ENCODE assay signal across 31 cellular contexts in the genomic region with DNA sequence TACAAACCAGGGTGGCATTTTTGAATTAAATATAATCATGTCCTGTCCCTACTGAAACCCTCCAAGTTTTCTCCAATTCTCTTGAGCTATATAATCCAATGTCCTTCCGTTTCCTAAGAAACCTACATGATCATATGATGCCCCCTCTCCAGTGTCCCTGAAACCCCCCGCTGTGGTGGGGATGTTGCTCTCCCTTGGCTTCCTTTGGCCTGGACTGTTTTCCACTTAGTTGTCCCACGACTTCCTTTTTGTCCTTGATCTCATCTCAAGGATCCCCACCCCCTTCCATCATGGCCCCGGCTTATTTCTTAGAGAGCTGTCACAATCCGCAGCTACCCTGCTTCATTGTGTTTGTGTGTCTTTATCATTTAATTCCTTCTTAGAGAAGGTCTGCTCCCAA.
"Had no signal": no experiment of that assay in that cellular context is flagged by ENCODE, and none has a peak within 500 bp of the region (broad histone marks: within the 10 kb centered on the region; RNA-seq: fewer than 3 reads in every experiment).

No MANE protein-coding gene starts in this region.

- ATAC-seq: activated CD4-positive, CD25-positive, alpha-beta regulatory T cell treated with anti-CD3 and anti-CD28 coated beads, Interleukin-2, amount 50 U/mL, for 24 hours; activated naive CD4-positive, alpha-beta T cell treated with anti-CD3 and anti-CD28 coated beads, Interleukin-2, amount 50 U/mL, for 72 hours; activated T-cell treated with anti-CD3 and anti-CD28 coated beads, Interleukin-2, amount 50 U/mL, for 72 hours; esophagus mucosa; foreskin keratinocyte; gastrocnemius medialis; heart left ventricle; T-helper 17 cell had no signal

- H3K4me3 ChIP-seq: ascending aorta, breast epithelium, cardiac muscle cell, colonic mucosa, gastrocnemius medialis, heart left ventricle had no signal

- H3K4me3 Mint-ChIP-seq: activated B cell treated with CpG ODN at 0.5 μM for 24 hours; activated naive CD4-positive, alpha-beta T cell treated with anti-CD3 and anti-CD28 coated beads, Interleukin-2, amount 10 ng/mL, durations not matched to agents 7 days and 5 days; activated naive CD8-positive, alpha-beta T cell treated with anti-CD3 and anti-CD28 coated beads, Interleukin-2, amount 10 ng/mL, durations not matched to agents 7 days and 5 days; activated T-cell treated with anti-CD3 and anti-CD28 coated beads, Interleukin-2, amount 50 U/mL, for 24 hours; activated T-cell treated with anti-CD3 and anti-CD28 coated beads, Interleukin-2, amount 50 U/mL, for 72 hours; brain; T-helper 17 cell; T-helper 2 cell treated with Interferon-gamma antibody and Interleukin-4, amounts not matched to agents 5 μg/mL and 100 μg/mL, for 36 hours had no signal

- H3K36me3 Mint-ChIP-seq: activated naive CD4-positive, alpha-beta T cell treated with anti-CD3 and anti-CD28 coated beads, Interleukin-2, amount 10 ng/mL, durations not matched to agents 7 days and 5 days; activated naive CD4-positive, alpha-beta T cell treated with anti-CD3 and anti-CD28 coated beads, Interleukin-2, amount 50 U/mL, for 72 hours; activated naive CD8-positive, alpha-beta T cell treated with anti-CD3 and anti-CD28 coated beads, Interleukin-2, amount 10 ng/mL, durations not matched to agents 7 days and 5 days; brain had no signal

- DNase-seq: activated B cell treated with CpG ODN at 0.5 μM for 24 hours; activated CD4-positive, alpha-beta T cell treated with anti-CD3 and anti-CD28 coated beads for 48 hours; activated CD4-positive, alpha-beta T cell treated with anti-CD3 and anti-CD28 coated beads, Interleukin-2, amount 50 U/mL, for 1 hour; activated CD4-positive, alpha-beta T cell treated with anti-CD3 and anti-CD28 coated beads, Interleukin-2, amount 50 U/mL, for 48 hours; activated CD8-positive, alpha-beta memory T cell treated with anti-CD3 and anti-CD28 coated beads, Interleukin-2, amount 50 U/mL, for 48 hours; activated gamma-delta T cell; activated naive CD4-positive, alpha-beta T cell; activated naive CD4-positive, alpha-beta T cell treated with anti-CD3 and anti-CD28 coated beads, Interleukin-2, amount 10 ng/mL, durations not matched to agents 7 days and 5 days; activated naive CD8-positive, alpha-beta T cell treated with anti-CD3 and anti-CD28 coated beads, Interleukin-2, amount 10 ng/mL, durations not matched to agents 7 days and 5 days; activated T-cell treated with anti-CD3 and anti-CD28 coated beads for 4 hours; activated T-cell treated with anti-CD3 and anti-CD28 coated beads, Interleukin-2, amount 50 U/mL, for 24 hours; activated T-cell treated with anti-CD3 and anti-CD28 coated beads, Interleukin-2, amount 50 U/mL, for 72 hours; central memory CD4-positive, alpha-beta T cell; cerebellar nuclear complex; colonic mucosa; effector CD8-positive, alpha-beta T cell; foreskin keratinocyte; gastrocnemius medialis; heart left ventricle; T-helper 1 cell; T-helper 17 cell; T1000; WERI-Rb-1 had no signal

- H3K27ac Mint-ChIP-seq: activated B cell treated with CpG ODN at 0.5 μM for 24 hours; activated naive CD4-positive, alpha-beta T cell treated with anti-CD3 and anti-CD28 coated beads, Interleukin-2, amount 10 ng/mL, durations not matched to agents 7 days and 5 days; activated naive CD4-positive, alpha-beta T cell treated with anti-CD3 and anti-CD28 coated beads, Interleukin-2, amount 50 U/mL, for 72 hours; activated naive CD8-positive, alpha-beta T cell treated with anti-CD3 and anti-CD28 coated beads, Interleukin-2, amount 10 ng/mL, durations not matched to agents 7 days and 5 days; activated T-cell treated with anti-CD3 and anti-CD28 coated beads, Interleukin-2, amount 50 U/mL, for 24 hours; activated T-cell treated with anti-CD3 and anti-CD28 coated beads, Interleukin-2, amount 50 U/mL, for 72 hours; T-helper 17 cell; T-helper 2 cell treated with Interferon-gamma antibody and Interleukin-4, amounts not matched to agents 5 μg/mL and 100 μg/mL, for 36 hours had no signal

- H3K4me1 ChIP-seq: colonic mucosa, foreskin keratinocyte, gastrocnemius medialis had no signal

- H3K36me3 ChIP-seq: ascending aorta, breast epithelium, cardiac muscle cell, colonic mucosa, gastrocnemius medialis, heart left ventricle, WERI-Rb-1 had no signal

- H3K9me3 Mint-ChIP-seq: activated B cell treated with CpG ODN at 0.5 μM for 24 hours; activated naive CD4-positive, alpha-beta T cell treated with anti-CD3 and anti-CD28 coated beads, Interleukin-2, amount 10 ng/mL, durations not matched to agents 7 days and 5 days; activated naive CD4-positive, alpha-beta T cell treated with anti-CD3 and anti-CD28 coated beads, Interleukin-2, amount 50 U/mL, for 72 hours; activated naive CD8-positive, alpha-beta T cell treated with anti-CD3 and anti-CD28 coated beads, Interleukin-2, amount 10 ng/mL, durations not matched to agents 7 days and 5 days; activated T-cell treated with anti-CD3 and anti-CD28 coated beads, Interleukin-2, amount 50 U/mL, for 24 hours; activated T-cell treated with anti-CD3 and anti-CD28 coated beads, Interleukin-2, amount 50 U/mL, for 72 hours had no signal

- H3K27ac ChIP-seq: ascending aorta, breast epithelium, cardiac muscle cell, colonic mucosa, foreskin keratinocyte, gastrocnemius medialis, heart left ventricle, WERI-Rb-1 had no signal

- H3K27me3 ChIP-seq: ascending aorta, breast epithelium, cardiac muscle cell, colonic mucosa had no signal

- H3K9me3 ChIP-seq: ascending aorta, breast epithelium, colonic mucosa, gastrocnemius medialis had no signal
